1 cellular context compared by ENCODE assay signal in genomic region chr17:18928726-18929125, GRCh38.
A peak's percentile ranks its signal among the peaks of the same experiment; 100 is the strongest.
TF ChIP-seq lines count a peak whose summit lies in the region.

No MANE protein-coding gene starts in this region.

TF ChIP-seq in GM12878, 131 proteins besides CTCF, POLR2A, EP300 and RAD21:
- 0 out of 2 replicates have a peak, but pooled peaks have one; percentile 14 for TF ChIP-seq ATF7 (IDR thresholded peaks at IDR 0.05; ENCODE audit: low read depth)
- no peak for TF ChIP-seq ZNF384 (IDR thresholded peaks at IDR 0.05; ENCODE audit: borderline replicate concordance, low read depth, low read length)
- no peak for TF ChIP-seq ESRRA (IDR thresholded peaks at IDR 0.05; ENCODE audit: low read length)
- peak; percentile 33; the same call in 1 of the 2 replicates for TF ChIP-seq YY1 (IDR thresholded peaks at IDR 0.05; ENCODE audit: low read depth, low read length)
